18 cellular contexts compared by ENCODE assay signal in the genomic region with DNA sequence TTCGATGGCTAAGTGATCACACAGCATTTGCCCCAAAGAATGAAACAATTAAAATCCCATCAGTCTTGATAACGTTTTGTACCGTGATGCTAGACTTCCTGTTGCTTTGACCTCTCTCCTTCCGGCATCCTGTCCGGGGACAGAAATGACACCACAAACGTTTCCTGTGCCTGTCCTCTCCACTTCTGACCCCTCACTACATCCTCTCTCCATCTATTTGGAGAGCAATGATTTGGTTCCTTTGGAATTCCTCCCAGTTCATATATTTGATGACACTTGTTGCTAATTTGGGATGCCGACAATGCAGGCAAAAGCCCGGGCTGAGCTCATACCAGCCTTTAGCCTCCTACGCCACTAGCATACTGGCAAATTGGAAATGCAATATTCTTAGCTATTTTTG.
DNase-seq lines count a peak whose midpoint lies in the region; ATAC-seq and TF ChIP-seq lines count a peak whose summit lies in the region.
"Had no signal": no experiment of that assay in that cellular context is flagged by ENCODE, and none has a peak within 500 bp of the region (broad histone marks: within the 10 kb centered on the region; RNA-seq: fewer than 3 reads in every experiment).

No MANE protein-coding gene starts in this region.

- no peaks in the 10 kb centered on the region for H3K9me3 ChIP-seq in upper lobe of left lung
- H3K9me3 ChIP-seq: thoracic aorta had no signal

- no peak overlapping the region for H3K4me3 ChIP-seq in upper lobe of left lung
- H3K4me3 ChIP-seq: thoracic aorta had no signal

- DNase-seq in NCI-H748 (lab: John Stamatoyannopoulos, UW; ENCODE audit: unreplicated experiment) (peak; percentile 24), NCI-H748 treated with DMSO at 0.1 percent for 48 hours (lab: John Stamatoyannopoulos, UW) (no peak), glomerular endothelial cell (ENCODE audit: extremely low read depth, low read depth, low spot score) (peak; percentile 68), lung microvascular endothelial cell (ENCODE audit: low read depth in 2 of 2) (peak; percentile 89 to 99), upper lobe of left lung (no peak), AG08395 (ENCODE audit: low spot score) (no peak), dedifferentiated amniotic fluid mesenchymal stem cell (ENCODE audit: extremely low spot score) (no peak), HK-2 (ENCODE audit: unreplicated experiment) (no peak)
- DNase-seq: activated CD4-positive, alpha-beta T cell treated with anti-CD3 and anti-CD28 coated beads for 48 hours; activated effector memory CD4-positive, alpha-beta T cell treated with anti-CD3 and anti-CD28 coated beads, Interleukin-2, amount 50 U/mL, for 16 hours; amniotic stem cell; endodermal cell; NCI-H1092; NCI-H2081 treated with DMSO at 0.1 percent for 48 hours; NCI-H524 had no signal

- peak overlapping the region; percentile 45 to 72 (median 64) for H3K27ac ChIP-seq in upper lobe of left lung
- H3K27ac ChIP-seq: 22Rv1, C4-2B, thoracic aorta had no signal

- H3K4me1 ChIP-seq in upper lobe of left lung: peaks cover 0 to 8% (median 3%) of the 10 kb centered on the region in 4 donors

- no peak for ATAC-seq in upper lobe of left lung (ENCODE audit: low FRiP score in 2 of 2)

- TF ChIP-seq CTCF in upper lobe of left lung (IDR thresholded peaks at IDR 0.05): no peak

- H3K36me3 ChIP-seq in upper lobe of left lung: no peaks in the 10 kb centered on the region
- H3K36me3 ChIP-seq: thoracic aorta had no signal

- peak; percentile 62 to 97 (median 88) for TF ChIP-seq EP300 in upper lobe of left lung (IDR thresholded peaks at IDR 0.05)

- no peak for TF ChIP-seq POLR2A in upper lobe of left lung (IDR thresholded peaks at IDR 0.05)

- 33 to 43% methylated on average over 9 of the region's 9 CpGs for WGBS in upper lobe of left lung, 2 donors

- H3K27me3 ChIP-seq in upper lobe of left lung: no peaks in the 10 kb centered on the region

Comparison
In these comparisons a context has a peak if more than half of its experiments do, and no peak if none do; other contexts are left out.
1. DNase-seq: peak in NCI-H748 (single experiment), glomerular endothelial cell (single experiment) and lung microvascular endothelial cell (2 of 2); none in NCI-H748 treated with DMSO at 0.1 percent for 48 hours (single experiment), upper lobe of left lung (0 of 2), AG08395 (single experiment), dedifferentiated amniotic fluid mesenchymal stem cell (single experiment) and HK-2 (single experiment).